Comparison of ENCODE assay signal across 8 cellular contexts in the genomic region with DNA sequence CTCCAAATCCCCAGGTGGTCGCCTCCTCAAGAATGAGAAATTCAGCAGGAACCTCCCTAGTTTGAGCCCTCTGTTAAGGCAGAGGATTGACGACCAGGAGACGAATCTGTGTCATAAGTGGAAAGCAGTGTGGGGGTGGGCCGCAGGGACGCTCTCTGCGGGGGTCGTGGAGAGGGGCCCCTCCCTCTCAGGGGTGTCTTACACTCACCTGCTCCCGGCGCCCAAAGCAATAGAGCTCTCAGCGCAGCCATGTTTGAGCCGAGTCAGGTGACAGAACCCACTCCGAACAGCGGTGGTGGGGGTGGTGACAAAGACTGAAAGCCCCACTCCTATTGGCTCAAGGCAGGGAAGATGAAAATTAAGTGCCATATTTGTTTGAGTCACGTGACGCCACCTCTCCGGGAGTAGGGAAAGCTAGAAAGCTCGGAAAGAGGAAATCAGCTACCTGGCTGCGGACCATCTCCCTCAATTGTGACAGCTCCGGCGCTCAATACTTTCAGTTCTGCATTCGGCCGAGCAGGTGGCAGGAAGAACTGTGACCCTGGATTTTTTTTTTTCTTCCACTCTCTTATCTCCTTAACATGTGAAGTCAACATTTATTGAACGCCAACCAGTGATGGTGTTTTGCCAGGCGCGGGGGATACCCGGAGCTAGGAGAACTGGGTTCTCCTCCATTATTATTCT. TPM values are rescaled to one million over a fixed set of nuclear protein-coding genes. Genes with fewer than 3 reads are reported as not detected.
DNase-seq lines count a peak whose midpoint lies in the region; ATAC-seq and TF ChIP-seq lines count a peak whose summit lies in the region.

A gene (minus strand): TSS at position 265 of the 684 bp plus-strand sequence. CDS start 627 bp downstream, outside the sequence.

- H3K4me3 ChIP-seq in DND-41 (ENCODE audit: low read depth in 1 of 2, low read length in 2 of 2) (peak within 1 kb of the TSS; percentile 88 to 92), GM23248 (peak within 1 kb of the TSS; percentile 90), fibroblast of lung (replicated peaks in 1 of 4; ENCODE audit: control extremely low read depth in 1 of 4, insufficient read depth in 1 of 4, low read depth in 3 of 4, low read length in 4 of 4) (peak within 1 kb of the TSS; percentile 67 to 78 (median 73))
- peak within 1 kb of the TSS; percentile 91 for H3K4me3 ChIP-seq in naive thymus-derived CD4-positive, alpha-beta T cell (ENCODE audit: low read length)

- POLR2A ChIA-PET in naive thymus-derived CD4-positive, alpha-beta T cell (lab: Charles Lee) = interaction anchor here (0.6 to 1.7 kb wide), 8 partner anchors 22 to 1375 kb away, joined by 3 to 7 read pairs (median 3); a partner anchor contains a TSS

- H3F3A ChIP-seq in GM23248 (ENCODE audit: insufficient read depth) = no peaks in the 10 kb centered on the region

- H3K27me3 ChIP-seq in DND-41 (ENCODE audit: insufficient read depth, low read length, poor library complexity) = no peaks in the 10 kb centered on the region
- H3K27me3 ChIP-seq in GM23248 (replicated peaks; ENCODE audit: insufficient read depth) = no peaks in the 10 kb centered on the region
- no peaks in the 10 kb centered on the region for H3K27me3 ChIP-seq in fibroblast of lung (ENCODE audit: control insufficient read depth, insufficient read depth, low read length)
- H3K27me3 ChIP-seq in naive thymus-derived CD4-positive, alpha-beta T cell (ENCODE audit: control insufficient read depth in 2 of 2, insufficient read depth in 2 of 2, low read length in 2 of 2) = no peaks in the 10 kb centered on the region

- in situ Hi-C loops in GM23248 (cut with MboI) = no loop called here

- intact Hi-C loops in activated T-helper 1 cell treated with anti-CD3 and anti-CD28 coated beads, Interleukin-12 subunit alpha, Interleukin-12 subunit beta, Interleukin-2, Interleukin-4 antibody, amounts not matched to agents 30 ng/mL and 10 ng/mL and 1 ng/mL, durations not matched to agents 14 hours and 24 hours and 36 hours (cut with micrococcal nuclease) = loop anchor here (1.0 to 5.0 kb wide), 12 partner anchors 121 to 1951 kb away; a partner anchor contains a TSS
- intact Hi-C loops in naive thymus-derived CD4-positive, alpha-beta T cell (cut with micrococcal nuclease) = loop anchor here (1.0 to 10.0 kb wide), 20 partner anchors 121 to 1950 kb away; a partner anchor contains a TSS

- no peaks in the 10 kb centered on the region for H3K9me2 ChIP-seq in GM23248 (ENCODE audit: insufficient read depth)

- ATAC-seq in DND-41 (ENCODE audit: insufficient read depth, low read depth) = peak; percentile 94
- ATAC-seq in naive thymus-derived CD4-positive, alpha-beta T cell = peak; percentile 96
- ATAC-seq in stimulated activated naive B cell treated with anti-CD40 and anti-IgM and Interleukin-4, amounts not matched to agents 10 μg/mL and 1 μg/mL and 100 μg/mL, for 72 hours (replicated peaks) = peak; percentile 88 to 91

- H3K4me1 Mint-ChIP-seq in activated T-helper 1 cell treated with anti-CD3 and anti-CD28 coated beads, Interleukin-12 subunit alpha, Interleukin-12 subunit beta, Interleukin-2, Interleukin-4 antibody, amounts not matched to agents 30 ng/mL and 10 ng/mL and 1 ng/mL, durations not matched to agents 14 hours and 24 hours and 36 hours (ENCODE audit: low read depth) = peaks cover 49% of the 10 kb centered on the region
- peaks cover 24 to 73% (median 65%) of the 10 kb centered on the region in 7 donors for H3K4me1 Mint-ChIP-seq in naive thymus-derived CD4-positive, alpha-beta T cell
- peaks cover 27 to 44% of the 10 kb centered on the region in 2 donors for H3K4me1 Mint-ChIP-seq in stimulated activated naive B cell treated with anti-CD40 and anti-IgM and Interleukin-4, amounts not matched to agents 10 μg/mL and 1 μg/mL and 100 μg/mL, for 72 hours

- H3K9ac ChIP-seq in DND-41 (ENCODE audit: low read depth, low read length) = peak within 1 kb of the TSS; percentile 68
- H3K9ac ChIP-seq in GM23248 = peak within 1 kb of the TSS; percentile 90
- H3K9ac ChIP-seq in fibroblast of lung (ENCODE audit: insufficient read depth, low read length) = peak within 1 kb of the TSS; percentile 75

- H2AFZ ChIP-seq in DND-41 (ENCODE audit: low read depth, low read length) (peak within 1 kb of the TSS; percentile 98), GM23248 (peak within 1 kb of the TSS; percentile 100), fibroblast of lung (ENCODE audit: low read length) (peak within 1 kb of the TSS; percentile 80)

- peak within 1 kb of the TSS; percentile 95 for H3K4me2 ChIP-seq in DND-41 (ENCODE audit: insufficient read depth, low read length)
- peak within 1 kb of the TSS; percentile 87 for H3K4me2 ChIP-seq in GM23248 (ENCODE audit: unreplicated experiment)
- peak within 1 kb of the TSS; percentile 79 for H3K4me2 ChIP-seq in fibroblast of lung (ENCODE audit: extremely low read depth, insufficient read depth, low read length)

- 1% methylated on average over 26 of the region's 26 CpGs for WGBS in GM23248 (ENCODE audit: low coverage in 1 of 2, low lambda C conversion rate in 2 of 2, missing lambda C conversion rate in 2 of 2), 2 experiments

- no peaks in the 10 kb centered on the region for H3K9me3 ChIP-seq in DND-41 (ENCODE audit: insufficient read depth, low read length, severe bottlenecking)
- H3K9me3 ChIP-seq in GM23248 (ENCODE audit: low read depth) = no peaks in the 10 kb centered on the region
- no peaks in the 10 kb centered on the region for H3K9me3 ChIP-seq in fibroblast of lung (ENCODE audit: control insufficient read depth, insufficient read depth, low read depth, low read length)
- no peaks in the 10 kb centered on the region for H3K9me3 ChIP-seq in naive thymus-derived CD4-positive, alpha-beta T cell (ENCODE audit: control insufficient read depth in 2 of 3, low read length in 3 of 3)

- H3K9me3 Mint-ChIP-seq in activated T-helper 1 cell treated with anti-CD3 and anti-CD28 coated beads, Interleukin-12 subunit alpha, Interleukin-12 subunit beta, Interleukin-2, Interleukin-4 antibody, amounts not matched to agents 30 ng/mL and 10 ng/mL and 1 ng/mL, durations not matched to agents 14 hours and 24 hours and 36 hours = no peaks in the 10 kb centered on the region
- no peaks in the 10 kb centered on the region for H3K9me3 Mint-ChIP-seq in naive thymus-derived CD4-positive, alpha-beta T cell
- H3K9me3 Mint-ChIP-seq in stimulated activated naive B cell treated with anti-CD40 and anti-IgM and Interleukin-4, amounts not matched to agents 10 μg/mL and 1 μg/mL and 100 μg/mL, for 72 hours = no peaks in the 10 kb centered on the region

- H3K4me1 ChIP-seq in DND-41 (ENCODE audit: insufficient read depth, low read length) = peaks cover 47% of the 10 kb centered on the region
- peaks cover 9% of the 10 kb centered on the region for H3K4me1 ChIP-seq in GM23248 (ENCODE audit: insufficient read depth)
- peaks cover 9% of the 10 kb centered on the region for H3K4me1 ChIP-seq in fibroblast of lung (ENCODE audit: control insufficient read depth, extremely low read depth, insufficient read depth, low read length)
- peaks cover 11 to 15% of the 10 kb centered on the region in 2 donors for H3K4me1 ChIP-seq in naive thymus-derived CD4-positive, alpha-beta T cell (ENCODE audit: control insufficient read depth in 2 of 2, insufficient read depth in 2 of 2, low read length in 2 of 2)

- DNase-seq in DND-41 (peak; percentile 94), GM23248 (peak; percentile 98), Kasumi-1 (lab: John Stamatoyannopoulos, UW) (peak; percentile 98 to 99), RPMI7951 (ENCODE audit: low read depth) (peak; percentile 93), fibroblast of lung (ENCODE audit: low read depth in 2 of 2) (peak; percentile 94 to 95)
- peak; percentile 88 for DNase-seq in activated T-helper 1 cell treated with anti-CD3 and anti-CD28 coated beads, Interleukin-12 subunit alpha, Interleukin-12 subunit beta, Interleukin-2, Interleukin-4 antibody, amounts not matched to agents 30 ng/mL and 10 ng/mL and 1 ng/mL, durations not matched to agents 14 hours and 24 hours and 36 hours (ENCODE audit: low spot score)
- DNase-seq in naive thymus-derived CD4-positive, alpha-beta T cell = peak; percentile 55 to 93 (median 87)
- peak; percentile 90 for DNase-seq in stimulated activated naive B cell treated with anti-CD40 and anti-IgM and Interleukin-4, amounts not matched to agents 10 μg/mL and 1 μg/mL and 100 μg/mL, for 72 hours

- H3K36me3 ChIP-seq in DND-41 (ENCODE audit: insufficient read depth, low read length) (peaks cover 21% of the 10 kb centered on the region; the same call in 1 of the 2 replicates), GM23248 (ENCODE audit: low read depth) (peaks cover 20% of the 10 kb centered on the region; the same call in 1 of the 2 replicates), fibroblast of lung (ENCODE audit: control insufficient read depth, insufficient read depth, low read length) (no peaks in the 10 kb centered on the region)
- peaks cover 0 to 16% (median 0%) of the 10 kb centered on the region in 3 experiments for H3K36me3 ChIP-seq in naive thymus-derived CD4-positive, alpha-beta T cell (ENCODE audit: control insufficient read depth in 2 of 3, insufficient read depth in 3 of 3, low read length in 3 of 3)

- TF ChIP-seq CTCF in DND-41 (IDR thresholded peaks at IDR 0.05; ENCODE audit: borderline replicate concordance, extremely low read depth, low read length, poor library complexity, severe bottlenecking) = no peak
- no peak for TF ChIP-seq CTCF in fibroblast of lung (conservative IDR thresholded peaks at IDR 0.05 in 1 of 2, IDR thresholded peaks at IDR 0.05 in 1 of 2; ENCODE audit: low read depth in 1 of 2, low read length in 2 of 2)

- no peaks in the 10 kb centered on the region for H4K20me1 ChIP-seq in DND-41 (ENCODE audit: insufficient read depth, low read length)
- H4K20me1 ChIP-seq in GM23248 (ENCODE audit: insufficient read depth) = no peaks in the 10 kb centered on the region
- H4K20me1 ChIP-seq in fibroblast of lung (ENCODE audit: control insufficient read depth, extremely low read depth, insufficient read depth, low read length) = no peaks in the 10 kb centered on the region

- H3K79me2 ChIP-seq in DND-41 (ENCODE audit: insufficient read depth, low read length) (peaks cover 45% of the 10 kb centered on the region), GM23248 (ENCODE audit: insufficient read depth) (peaks cover 18% of the 10 kb centered on the region), fibroblast of lung (ENCODE audit: control insufficient read depth, insufficient read depth, low read length) (peaks cover 10% of the 10 kb centered on the region)

- H3K36me3 Mint-ChIP-seq in activated T-helper 1 cell treated with anti-CD3 and anti-CD28 coated beads, Interleukin-12 subunit alpha, Interleukin-12 subunit beta, Interleukin-2, Interleukin-4 antibody, amounts not matched to agents 30 ng/mL and 10 ng/mL and 1 ng/mL, durations not matched to agents 14 hours and 24 hours and 36 hours (ENCODE audit: low read depth) = peaks cover 9% of the 10 kb centered on the region
- peaks cover 0 to 17% (median 2%) of the 10 kb centered on the region in 5 donors for H3K36me3 Mint-ChIP-seq in naive thymus-derived CD4-positive, alpha-beta T cell
- H3K36me3 Mint-ChIP-seq in stimulated activated naive B cell treated with anti-CD40 and anti-IgM and Interleukin-4, amounts not matched to agents 10 μg/mL and 1 μg/mL and 100 μg/mL, for 72 hours = peaks cover 8 to 11% of the 10 kb centered on the region in 2 donors

- CTCF ChIA-PET in naive thymus-derived CD4-positive, alpha-beta T cell (lab: Charles Lee) = interaction anchor here (0.8 to 1.0 kb wide), 2 partner anchors 10 to 24 kb away, joined by 3 read pairs; no protein-coding TSS in a partner anchor

- H3K27ac Mint-ChIP-seq in activated T-helper 1 cell treated with anti-CD3 and anti-CD28 coated beads, Interleukin-12 subunit alpha, Interleukin-12 subunit beta, Interleukin-2, Interleukin-4 antibody, amounts not matched to agents 30 ng/mL and 10 ng/mL and 1 ng/mL, durations not matched to agents 14 hours and 24 hours and 36 hours = peak within 1 kb of the TSS; percentile 90
- H3K27ac Mint-ChIP-seq in naive thymus-derived CD4-positive, alpha-beta T cell = peak within 1 kb of the TSS; percentile 91 to 99 (median 98)
- H3K27ac Mint-ChIP-seq in stimulated activated naive B cell treated with anti-CD40 and anti-IgM and Interleukin-4, amounts not matched to agents 10 μg/mL and 1 μg/mL and 100 μg/mL, for 72 hours = peak within 1 kb of the TSS; percentile 98

- H3K27me3 Mint-ChIP-seq in activated T-helper 1 cell treated with anti-CD3 and anti-CD28 coated beads, Interleukin-12 subunit alpha, Interleukin-12 subunit beta, Interleukin-2, Interleukin-4 antibody, amounts not matched to agents 30 ng/mL and 10 ng/mL and 1 ng/mL, durations not matched to agents 14 hours and 24 hours and 36 hours (ENCODE audit: insufficient read depth) = no peaks in the 10 kb centered on the region
- no peaks in the 10 kb centered on the region for H3K27me3 Mint-ChIP-seq in naive thymus-derived CD4-positive, alpha-beta T cell
- H3K27me3 Mint-ChIP-seq in stimulated activated naive B cell treated with anti-CD40 and anti-IgM and Interleukin-4, amounts not matched to agents 10 μg/mL and 1 μg/mL and 100 μg/mL, for 72 hours = no peaks in the 10 kb centered on the region

- H3K27ac ChIP-seq in DND-41 (ENCODE audit: low read length) (peak within 1 kb of the TSS; percentile 82), GM23248 (peak within 1 kb of the TSS; percentile 76), fibroblast of lung (ENCODE audit: insufficient read depth, low read length) (peak within 1 kb of the TSS; percentile 76)
- peak within 1 kb of the TSS; percentile 76 for H3K27ac ChIP-seq in naive thymus-derived CD4-positive, alpha-beta T cell (ENCODE audit: low read depth, low read length)

- H3K4me3 Mint-ChIP-seq in activated T-helper 1 cell treated with anti-CD3 and anti-CD28 coated beads, Interleukin-12 subunit alpha, Interleukin-12 subunit beta, Interleukin-2, Interleukin-4 antibody, amounts not matched to agents 30 ng/mL and 10 ng/mL and 1 ng/mL, durations not matched to agents 14 hours and 24 hours and 36 hours = peak within 1 kb of the TSS; percentile 90
- H3K4me3 Mint-ChIP-seq in naive thymus-derived CD4-positive, alpha-beta T cell = peak within 1 kb of the TSS; percentile 87 to 99 (median 98)
- peak within 1 kb of the TSS; percentile 84 to 95 for H3K4me3 Mint-ChIP-seq in stimulated activated naive B cell treated with anti-CD40 and anti-IgM and Interleukin-4, amounts not matched to agents 10 μg/mL and 1 μg/mL and 100 μg/mL, for 72 hours

RNA-seq across cellular contexts. Expression of the gene that starts here (rescaled TPM):
- 10.8 and 11.6 TPM in 2 replicates for total RNA-seq in GM23248 (2014; rRNA removed; shearing (Covaris generic))
- polyA plus RNA-seq in GM23248 (2016; fragmentation: Nextera tagmentation; extraction: Ambion mirVana) = 2.7 and 3.9 TPM in 2 replicates
- total RNA-seq in RPMI7951 (2014; rRNA removed; shearing (Covaris generic)) = 9.1 and 9.3 TPM in 2 replicates
- 15.2 and 20.0 TPM in 2 replicates for total RNA-seq in activated T-helper 1 cell treated with anti-CD3 and anti-CD28 coated beads, Interleukin-12 subunit alpha, Interleukin-12 subunit beta, Interleukin-2, Interleukin-4 antibody, amounts not matched to agents 30 ng/mL and 10 ng/mL and 1 ng/mL, durations not matched to agents 14 hours and 24 hours and 36 hours
- 18.7 and 22.9 TPM in 2 replicates for total RNA-seq in fibroblast of lung
- polyA plus RNA-seq in fibroblast of lung = 8.4 and 9.1 TPM in 2 replicates
- polyA plus RNA-seq in fibroblast of lung (2012) = 6.2 and 6.6 TPM in 2 replicates
- 38.8 and 59.2 TPM in 2 replicates for polyA minus RNA-seq in fibroblast of lung (ENCODE audit: low replicate concordance)
- 10 to 100 TPM; 25.0 to 38.9 (median 31.1) TPM for total RNA-seq in naive thymus-derived CD4-positive, alpha-beta T cell
- 1 to 10 TPM; 3.2 to 5.9 TPM for polyA plus RNA-seq in naive thymus-derived CD4-positive, alpha-beta T cell

Comparison
In these comparisons a context has a peak if more than half of its experiments do, and no peak if none do; other contexts are left out.
1. Peak in every context shown above with its lines: DNase-seq, ATAC-seq, H3K4me3 ChIP-seq and H3K27ac ChIP-seq.